Comparison of ENCODE assay signal across 15 cellular contexts in the genomic region with DNA sequence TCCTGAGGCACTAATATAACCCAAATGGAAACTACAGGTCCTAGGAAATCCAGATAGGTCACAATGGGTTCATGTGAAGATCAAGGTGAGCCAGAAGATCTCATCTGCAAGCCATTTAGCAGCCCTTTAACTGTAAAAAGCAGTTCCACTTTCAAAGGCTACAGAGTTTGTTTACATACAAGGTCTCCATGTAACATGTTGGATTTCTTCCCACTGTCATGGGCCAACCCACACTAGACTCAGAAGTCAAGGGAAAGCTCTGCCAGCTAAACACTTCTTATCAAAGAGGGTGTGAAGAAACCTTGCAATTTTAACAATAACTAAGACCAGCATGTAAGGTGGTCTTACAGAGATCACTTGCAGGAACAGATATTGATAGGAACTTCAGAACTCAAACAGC. TPM values are rescaled to one million over a fixed set of nuclear protein-coding genes. Genes with fewer than 3 reads are reported as not detected.
DNase-seq lines count a peak whose midpoint lies in the region; ATAC-seq, FAIRE-seq and TF ChIP-seq lines count a peak whose summit lies in the region.
"Had no signal": no experiment of that assay in that cellular context is flagged by ENCODE, and none has a peak within 500 bp of the region (broad histone marks: within the 10 kb centered on the region; RNA-seq: fewer than 3 reads in every experiment).

No MANE protein-coding gene starts in this region.

- no peak overlapping the region for H3K9ac ChIP-seq in K562 (ENCODE audit: insufficient read depth in 1 of 2, low read depth in 2 of 2, low read length in 2 of 2)

- ATAC-seq in Right ventricle myocardium inferior = no peak
- ATAC-seq in K562 = no peak
- ATAC-seq: A549, HCT116 had no signal

- no peak for TF ChIP-seq CTCF in left ventricle myocardium inferior (IDR thresholded peaks at IDR 0.05; ENCODE audit: borderline replicate concordance)
- no peak for TF ChIP-seq CTCF in K562 (IDR thresholded peaks at IDR 0.05 in 2 of 3, conservative IDR thresholded peaks at IDR 0.05 in 1 of 3; ENCODE audit: insufficient read depth in 2 of 3, low read depth in 1 of 3, low read length in 3 of 3)
- TF ChIP-seq CTCF in esophagus squamous epithelium (IDR thresholded peaks at IDR 0.05) = no peak

- TF ChIP-seq EP300 in K562 (IDR thresholded peaks at IDR 0.05; ENCODE audit: low read length) = no peak

- FAIRE-seq in K562 (lab: Jason Lieb, UNC) = no peak
- FAIRE-seq: A549 had no signal

- no peaks in the 10 kb centered on the region for H4K20me1 ChIP-seq in K562 (replicated peaks; ENCODE audit: control insufficient read depth, insufficient read depth, low read length)

- H3K4me3 ChIP-seq in left ventricle myocardium inferior (no peak overlapping the region), K562 (no peak overlapping the region), esophagus squamous epithelium (no peak overlapping the region)
- H3K4me3 ChIP-seq: A549 had no signal

- peaks cover 11% of the 10 kb centered on the region for H3K79me2 ChIP-seq in K562 (ENCODE audit: control insufficient read depth, insufficient read depth, low read length)

- intact Hi-C loops in left ventricle myocardium inferior (cut with micrococcal nuclease) (no loop called here), Right ventricle myocardium inferior (cut with DNase I) (no loop called here), K562 (cut with micrococcal nuclease) (no loop called here), esophagus squamous epithelium (cut with DNase I) (no loop called here)

- no peaks in the 10 kb centered on the region for H3K9me3 ChIP-seq in left ventricle myocardium inferior (replicated peaks)
- H3K9me3 ChIP-seq in K562 (replicated peaks; ENCODE audit: control insufficient read depth, insufficient read depth, low read depth, low read length) = no peaks in the 10 kb centered on the region
- H3K9me3 ChIP-seq in esophagus squamous epithelium = no peaks in the 10 kb centered on the region
- H3K9me3 ChIP-seq: A549 had no signal

- DNase-seq in left ventricle myocardium inferior = no peak
- no peak for DNase-seq in Right ventricle myocardium inferior (ENCODE audit: missing footprints)
- DNase-seq in K562 (ENCODE audit: extremely low read depth in 1 of 4, low spot score in 3 of 4) = no peak
- peak; percentile 48 for DNase-seq in iris pigment epithelial cell (ENCODE audit: low read depth)
- DNase-seq in DMS153 treated with DMSO at 0.1 percent for 48 hours (lab: John Stamatoyannopoulos, UW; ENCODE audit: unreplicated experiment) = no peak
- no peak for DNase-seq in esophagus squamous epithelium (lab: John Stamatoyannopoulos, UW)
- no peak for DNase-seq in 8988T
- no peak for DNase-seq in NCI-H1436 (lab: John Stamatoyannopoulos, UW)
- DNase-seq: CD4-positive, CD25-positive, alpha-beta regulatory T cell; NCI-H1048; NCI-H187 treated with DMSO at 0.1 percent for 48 hours; NCI-H526; NK-92 treated with Interleukin-12 subunit alpha and Interleukin-12 subunit beta, amount 100 ng/mL, for 24 hours had no signal

- no peak overlapping the region for H2AFZ ChIP-seq in K562 (ENCODE audit: low read depth, low read length)

- POLR2A ChIA-PET in K562 (lab: Yijun Ruan, JAX) = interaction anchor here (1.5 to 1.7 kb wide), 2 partner anchors 9 to 10 kb away, joined by 4 to 6 read pairs; no protein-coding TSS in a partner anchor

- TF ChIP-seq RAD21 in K562 (CRISPR knock-in tag; conservative IDR thresholded peaks at IDR 0.05 in 1 of 2, IDR thresholded peaks at IDR 0.05 in 1 of 2) = no peak

- no TSS peak for BruUV-seq in K562 (replicated peaks; lab: Mats Ljungman, UMichigan)

- H3K27me3 ChIP-seq in left ventricle myocardium inferior (ENCODE audit: low read depth) (no peaks in the 10 kb centered on the region), K562 (ENCODE audit: control insufficient read depth in 2 of 2, insufficient read depth in 2 of 2, low read length in 2 of 2) (no peaks in the 10 kb centered on the region), esophagus squamous epithelium (peaks cover 0 to 27% (median 0%) of the 10 kb centered on the region in 4 donors)

- H3K9me1 ChIP-seq in K562 (ENCODE audit: control insufficient read depth, insufficient read depth, low read length) = no peaks in the 10 kb centered on the region

- CTCF ChIA-PET in K562 (lab: Yijun Ruan, JAX; ENCODE audit: low intra/inter-chr PET ratio) = interaction anchor here (0.5 kb wide), 1 partner anchor 32 kb away, joined by 3 read pairs; no protein-coding TSS in a partner anchor

- H3K27ac ChIP-seq in left ventricle myocardium inferior (replicated peaks) = peak overlapping the region; percentile 47
- no peak overlapping the region for H3K27ac ChIP-seq in K562 (ENCODE audit: extremely low read depth, low read depth, low read length)
- no peak overlapping the region for H3K27ac ChIP-seq in esophagus squamous epithelium
- H3K27ac ChIP-seq: A549 had no signal

- in situ Hi-C loops in K562 (cut with MboI) = no loop called here

- no peak overlapping the region for H3K4me2 ChIP-seq in K562 (ENCODE audit: insufficient read depth, low read length)
- H3K4me2 ChIP-seq: A549 had no signal

- peaks cover 17% of the 10 kb centered on the region for H3K36me3 ChIP-seq in left ventricle myocardium inferior
- H3K36me3 ChIP-seq in K562 (ENCODE audit: control insufficient read depth, insufficient read depth, low read length) = peaks cover 47% of the 10 kb centered on the region
- peaks cover 0 to 26% (median 0%) of the 10 kb centered on the region in 3 donors for H3K36me3 ChIP-seq in esophagus squamous epithelium

- TF ChIP-seq POLR2A in K562 (conservative IDR thresholded peaks at IDR 0.05) (no peak), esophagus squamous epithelium (IDR thresholded peaks at IDR 0.05) (no peak)

- peaks cover 69% of the 10 kb centered on the region for H3K4me1 ChIP-seq in left ventricle myocardium inferior
- H3K4me1 ChIP-seq in K562 (replicated peaks in 1 of 2; ENCODE audit: control insufficient read depth in 2 of 2, insufficient read depth in 2 of 2, low read length in 2 of 2) = peaks cover 16% of the 10 kb centered on the region in 2 experiments; a peak in 4 of 5 replicates
- H3K4me1 ChIP-seq in esophagus squamous epithelium = peaks cover 0 to 60% (median 6%) of the 10 kb centered on the region in 3 donors

TF ChIP-seq in K562, 482 proteins besides CTCF, POLR2A, EP300 and RAD21:
- no peak for TF ChIP-seq CHD1 (IDR thresholded peaks at IDR 0.05; ENCODE audit: low read length)
- 0 out of 2 replicates have a peak, but pooled peaks have one; percentile 33 for TF ChIP-seq ZNF431 (CRISPR knock-in tag; IDR thresholded peaks at IDR 0.05)

RNA-seq across cellular contexts. Expression of a gene that starts 3.8 kb away (rescaled TPM):
- total RNA-seq in left ventricle myocardium inferior (78.2 TPM), Right ventricle myocardium inferior (70.7 TPM), K562 (2014; rRNA removed) (37.6 and 38.9 TPM in 2 replicates), K562 (2014; rRNA removed; fragmentation: Illumina TruSeq; extraction: Trizol) (78.0 and 89.1 TPM in 2 replicates), K562 (2015; rRNA removed; fragmentation: Illumina TruSeq; extraction: Trizol) (42.2 and 46.7 TPM in 2 replicates), K562 (2021) (46.9 and 48.8 TPM in 2 replicates), esophagus squamous epithelium (10 to 100 TPM in 3 of 4 donors, 1 to 10 TPM in 1; 7.5 to 31.3 (median 15.7) TPM)
- 8.0 and 35.8 TPM in 2 replicates for total RNA-seq in K562 (2011; cell fraction: chromatin; rRNA removed; ENCODE audit: low replicate concordance)
- total RNA-seq in K562 (2011; cell fraction: nucleolus; rRNA removed) = 3.3 and 5.7 TPM in 2 replicates
- total RNA-seq in K562 (2011; cell fraction: nucleoplasm; rRNA removed) = 8.6 and 9.2 TPM in 2 replicates
- polyA plus RNA-seq in K562 (2011; rRNA removed) (42.5 and 70.7 TPM in 2 replicates), K562 (2014; fragmentation: Illumina TruSeq; extraction: Trizol) (53.8 and 57.9 TPM in 2 replicates), K562 (2014; fragmentation: Nextera tagmentation; extraction: Ambion mirVana) (10 to 100 TPM; 23.2 to 29.8 TPM), K562 (2014; rRNA removed) (42.3 and 43.6 TPM in 2 replicates)
- 9.6 and 20.6 TPM in 2 replicates for polyA plus RNA-seq in K562 (2011; cell fraction: cytosol; rRNA removed)
- 6.0 and 11.1 TPM in 2 replicates for polyA plus RNA-seq in K562 (2011; cell fraction: nucleus; rRNA removed)
- 32.7 and 33.7 TPM in 2 replicates for polyA plus RNA-seq in K562 (2012)
- 45.3 and 51.5 TPM in 2 replicates for polyA minus RNA-seq in K562 (2011; rRNA and poly(A)+ RNA removed)
- 16.8 and 20.3 TPM in 2 replicates for polyA minus RNA-seq in K562 (2011; cell fraction: cytosol; rRNA and poly(A)+ RNA removed)
- polyA minus RNA-seq in K562 (2011; cell fraction: nucleus; rRNA and poly(A)+ RNA removed) = 9.7 and 16.2 TPM in 2 replicates
